ENCODE assay signal across 13 cellular contexts in genomic region chr15:88255109-88255495, GRCh38. TPM values are rescaled to one million over a fixed set of nuclear protein-coding genes. Genes with fewer than 3 reads are reported as not detected.
DNase-seq lines count a peak whose midpoint lies in the region; ATAC-seq lines count a peak whose summit lies in the region.
"Had no signal": no experiment of that assay in that cellular context is flagged by ENCODE, and none has a peak within 500 bp of the region (broad histone marks: within the 10 kb centered on the region; RNA-seq: fewer than 3 reads in every experiment).

No MANE protein-coding gene starts in this region.

- ATAC-seq in stimulated activated naive CD8-positive, alpha-beta T cell treated with anti-CD3 and anti-CD28 coated beads, Interleukin-15, Interleukin-2, amounts not matched to agents 100 U/mL and 50 U/mL, for 24 hours: no peak
- no peak for ATAC-seq in HG03097 (IDR thresholded peaks at IDR 0.05; ENCODE audit: low FRiP score, unreplicated experiment)

- H3K9ac ChIP-seq in iPS-18a (ENCODE audit: low read length): no peak overlapping the region

- H3K27me3 ChIP-seq in iPS-18a (ENCODE audit: control insufficient read depth, insufficient read depth, low read length): peaks cover 43% of the 10 kb centered on the region

- H3K36me3 ChIP-seq in iPS-18a (ENCODE audit: control insufficient read depth, low read depth, low read length): no peaks in the 10 kb centered on the region

- H3K9me3 Mint-ChIP-seq in T-helper 1 cell treated with Interleukin-12 subunit alpha and Interleukin-12 subunit beta and Interleukin-4 antibody, amounts not matched to agents 30 μg/mL and 1 μg/mL, for 36 hours: no peaks in the 10 kb centered on the region
- no peaks in the 10 kb centered on the region for H3K9me3 Mint-ChIP-seq in activated T-helper 2 cell treated with anti-CD3 and anti-CD28 coated beads, Interferon-gamma antibody, Interleukin-2, Interleukin-4, amounts not matched to agents 10 μg/mL and 5 μg/mL and 100 μg/mL, durations not matched to agents 14 hours and 24 hours and 36 hours
- H3K9me3 Mint-ChIP-seq: HFFc6 had no signal

- H3K27ac Mint-ChIP-seq in T-helper 1 cell treated with Interleukin-12 subunit alpha and Interleukin-12 subunit beta and Interleukin-4 antibody, amounts not matched to agents 30 μg/mL and 1 μg/mL, for 36 hours: no peak overlapping the region
- no peak overlapping the region for H3K27ac Mint-ChIP-seq in activated T-helper 2 cell treated with anti-CD3 and anti-CD28 coated beads, Interferon-gamma antibody, Interleukin-2, Interleukin-4, amounts not matched to agents 10 μg/mL and 5 μg/mL and 100 μg/mL, durations not matched to agents 14 hours and 24 hours and 36 hours
- H3K27ac Mint-ChIP-seq: HFFc6, progenitor cell of endocrine pancreas had no signal

- H3K27me3 Mint-ChIP-seq in T-helper 1 cell treated with Interleukin-12 subunit alpha and Interleukin-12 subunit beta and Interleukin-4 antibody, amounts not matched to agents 30 μg/mL and 1 μg/mL, for 36 hours (ENCODE audit: low read depth): peaks cover 62% of the 10 kb centered on the region
- peaks cover 66% of the 10 kb centered on the region for H3K27me3 Mint-ChIP-seq in activated T-helper 2 cell treated with anti-CD3 and anti-CD28 coated beads, Interferon-gamma antibody, Interleukin-2, Interleukin-4, amounts not matched to agents 10 μg/mL and 5 μg/mL and 100 μg/mL, durations not matched to agents 14 hours and 24 hours and 36 hours (ENCODE audit: low read depth)

- H3K36me3 Mint-ChIP-seq in T-helper 1 cell treated with Interleukin-12 subunit alpha and Interleukin-12 subunit beta and Interleukin-4 antibody, amounts not matched to agents 30 μg/mL and 1 μg/mL, for 36 hours (ENCODE audit: low read depth): peaks cover 4% of the 10 kb centered on the region
- no peaks in the 10 kb centered on the region for H3K36me3 Mint-ChIP-seq in activated T-helper 2 cell treated with anti-CD3 and anti-CD28 coated beads, Interferon-gamma antibody, Interleukin-2, Interleukin-4, amounts not matched to agents 10 μg/mL and 5 μg/mL and 100 μg/mL, durations not matched to agents 14 hours and 24 hours and 36 hours (ENCODE audit: low read depth)

- no peaks in the 10 kb centered on the region for H3K9me3 ChIP-seq in iPS-18a (ENCODE audit: control insufficient read depth, low read depth, low read length)

- peaks cover 10% of the 10 kb centered on the region for H3K4me1 Mint-ChIP-seq in T-helper 1 cell treated with Interleukin-12 subunit alpha and Interleukin-12 subunit beta and Interleukin-4 antibody, amounts not matched to agents 30 μg/mL and 1 μg/mL, for 36 hours (ENCODE audit: low read depth)
- H3K4me1 Mint-ChIP-seq in activated T-helper 2 cell treated with anti-CD3 and anti-CD28 coated beads, Interferon-gamma antibody, Interleukin-2, Interleukin-4, amounts not matched to agents 10 μg/mL and 5 μg/mL and 100 μg/mL, durations not matched to agents 14 hours and 24 hours and 36 hours (ENCODE audit: low read depth): peaks cover 12% of the 10 kb centered on the region

- intact Hi-C loops in activated T-helper 2 cell treated with anti-CD3 and anti-CD28 coated beads, Interferon-gamma antibody, Interleukin-2, Interleukin-4, amounts not matched to agents 10 μg/mL and 5 μg/mL and 100 μg/mL, durations not matched to agents 14 hours and 24 hours and 36 hours (cut with micrococcal nuclease): no loop called here

- H3K4me3 Mint-ChIP-seq in T-helper 1 cell treated with Interleukin-12 subunit alpha and Interleukin-12 subunit beta and Interleukin-4 antibody, amounts not matched to agents 30 μg/mL and 1 μg/mL, for 36 hours: peak overlapping the region; percentile 31
- peak overlapping the region; percentile 54 for H3K4me3 Mint-ChIP-seq in activated T-helper 2 cell treated with anti-CD3 and anti-CD28 coated beads, Interferon-gamma antibody, Interleukin-2, Interleukin-4, amounts not matched to agents 10 μg/mL and 5 μg/mL and 100 μg/mL, durations not matched to agents 14 hours and 24 hours and 36 hours (ENCODE audit: low read depth)

- no peak overlapping the region for H3K27ac ChIP-seq in iPS-18a (ENCODE audit: low read length)

- DNase-seq in T-helper 1 cell (no peak), NCI-H226 (no peak), KG1 (lab: John Stamatoyannopoulos, UW) (no peak)
- DNase-seq in activated T-helper 2 cell treated with anti-CD3 and anti-CD28 coated beads, Interferon-gamma antibody, Interleukin-2, Interleukin-4, amounts not matched to agents 10 μg/mL and 5 μg/mL and 100 μg/mL, durations not matched to agents 14 hours and 24 hours and 36 hours (ENCODE audit: low spot score): no peak
- peak; percentile 5 for DNase-seq in stimulated activated naive CD8-positive, alpha-beta T cell treated with anti-CD3 and anti-CD28 coated beads, Interleukin-15, Interleukin-2, amounts not matched to agents 100 U/mL and 50 U/mL, for 24 hours
- DNase-seq: activated CD4-positive, CD25-positive, alpha-beta regulatory T cell; GDM1; HFFc6; NCI-H187 had no signal

- H3K4me3 ChIP-seq in iPS-18a (ENCODE audit: low read length): peak overlapping the region; percentile 63

- H3K4me1 ChIP-seq in iPS-18a (ENCODE audit: control insufficient read depth, low read depth, low read length): no peaks in the 10 kb centered on the region

RNA-seq across cellular contexts. Expression of gene NTRK3, which starts 1.4 kb away (rescaled TPM):
- 0.51 and 0.73 TPM in 2 replicates for total RNA-seq in activated T-helper 2 cell treated with anti-CD3 and anti-CD28 coated beads, Interferon-gamma antibody, Interleukin-2, Interleukin-4, amounts not matched to agents 10 μg/mL and 5 μg/mL and 100 μg/mL, durations not matched to agents 14 hours and 24 hours and 36 hours
- total RNA-seq: progenitor cell of endocrine pancreas had no signal
